In genomic region chr1:160112370-160112769, GRCh38 we compare ENCODE assay signal across 1 cellular context.
TF ChIP-seq lines count a peak whose summit lies in the region.

No MANE protein-coding gene starts in this region.

TF ChIP-seq in H1, 55 proteins besides CTCF, POLR2A, EP300 and RAD21:
- TF ChIP-seq RFX5 (IDR thresholded peaks at IDR 0.05; ENCODE audit: borderline replicate concordance, low read depth, low read length) (no peak), HDAC6 (IDR thresholded peaks at IDR 0.05; ENCODE audit: low read depth, low read length) (no peak), CTBP2 (IDR thresholded peaks at IDR 0.05; ENCODE audit: borderline replicate concordance, insufficient read depth, insufficient read length, low read length) (no peak), BACH1 (IDR thresholded peaks at IDR 0.05; ENCODE audit: low read length) (no peak), ATF3 (IDR thresholded peaks at IDR 0.05; ENCODE audit: insufficient read depth, low read depth, low read length) (no peak), KDM5A (IDR thresholded peaks at IDR 0.05; ENCODE audit: low read length) (no peak)
TF ChIP-seq in H1: peak in this region for 0.
